16 cellular contexts compared by ENCODE assay signal in genomic region chr10:97598407-97599271, GRCh38. TPM values are rescaled to one million over a fixed set of nuclear protein-coding genes. Genes with fewer than 3 reads are reported as not detected.
DNase-seq lines count a peak whose midpoint lies in the region; ATAC-seq and TF ChIP-seq lines count a peak whose summit lies in the region.
"Had no signal": no experiment of that assay in that cellular context is flagged by ENCODE, and none has a peak within 500 bp of the region (broad histone marks: within the 10 kb centered on the region; RNA-seq: fewer than 3 reads in every experiment).

No MANE protein-coding gene starts in this region.

- no peak for TF ChIP-seq POLR2A in esophagus muscularis mucosa (IDR thresholded peaks at IDR 0.05; ENCODE audit: low read depth)

- intact Hi-C loops in MCF 10A (cut with micrococcal nuclease) (no loop called here), mammary epithelial cell (cut with micrococcal nuclease) (no loop called here), PC-9 (cut with micrococcal nuclease; ENCODE audit: unreplicated experiment) (no loop called here), esophagus muscularis mucosa (cut with DNase I) (no loop called here)

- H4K91ac ChIP-seq in trophoblast cell (ENCODE audit: low read depth, low read length), result no peak overlapping the region

- ATAC-seq in stimulated activated effector memory CD8-positive, alpha-beta T cell treated with anti-CD3 and anti-CD28 coated beads, Interleukin-12 subunit alpha, Interleukin-12 subunit beta, amount 100 ng/mL, for 72 hours, result no peak
- ATAC-seq in GM21367 (IDR thresholded peaks at IDR 0.05; ENCODE audit: unreplicated experiment), result no peak

- no peaks in the 10 kb centered on the region for H3K9me3 Mint-ChIP-seq in MCF 10A (ENCODE audit: unreplicated experiment)
- H3K9me3 Mint-ChIP-seq in stimulated activated effector memory CD8-positive, alpha-beta T cell treated with anti-CD3 and anti-CD28 coated beads, Interleukin-12 subunit alpha, Interleukin-12 subunit beta, amount 100 ng/mL, for 72 hours, result no peaks in the 10 kb centered on the region
- H3K9me3 Mint-ChIP-seq: IgD-negative memory B cell had no signal

- H3K36me3 ChIP-seq in mammary epithelial cell (ENCODE audit: insufficient read depth, low read length) (no peaks in the 10 kb centered on the region), PC-9 (ENCODE audit: low read depth) (no peaks in the 10 kb centered on the region), esophagus muscularis mucosa (no peaks in the 10 kb centered on the region), trophoblast cell (ENCODE audit: control insufficient read depth in 1 of 2, insufficient read depth in 2 of 2, low read length in 2 of 2) (no peaks in the 10 kb centered on the region)

- no peak overlapping the region for H2BK12ac ChIP-seq in trophoblast cell (ENCODE audit: low read length)

- no peak overlapping the region for H3K14ac ChIP-seq in trophoblast cell (ENCODE audit: low read length)

- H2BK5ac ChIP-seq in trophoblast cell (ENCODE audit: low read depth, low read length, poor library complexity), result no peak overlapping the region

- H3K36me3 Mint-ChIP-seq in MCF 10A (ENCODE audit: insufficient read depth, unreplicated experiment), result peaks cover 7% of the 10 kb centered on the region
- H3K36me3 Mint-ChIP-seq in stimulated activated effector memory CD8-positive, alpha-beta T cell treated with anti-CD3 and anti-CD28 coated beads, Interleukin-12 subunit alpha, Interleukin-12 subunit beta, amount 100 ng/mL, for 72 hours, result no peaks in the 10 kb centered on the region
- H3K36me3 Mint-ChIP-seq: IgD-negative memory B cell had no signal

- TF ChIP-seq CTCF in MCF 10A (IDR thresholded peaks at IDR 0.05; ENCODE audit: unreplicated experiment) (no peak), mammary epithelial cell (conservative IDR thresholded peaks at IDR 0.05 in 1 of 2, IDR thresholded peaks at IDR 0.05 in 1 of 2; ENCODE audit: extremely low read depth in 1 of 2, insufficient read depth in 1 of 2, low read depth in 1 of 2, low read length in 2 of 2) (no peak), PC-9 (conservative IDR thresholded peaks at IDR 0.05) (no peak), esophagus muscularis mucosa (IDR thresholded peaks at IDR 0.05) (no peak)

- BruUV-seq in MCF 10A (replicated peaks; lab: Mats Ljungman, UMichigan) (no TSS peak), mammary epithelial cell (replicated peaks; lab: Mats Ljungman, UMichigan) (no TSS peak), PC-9 (replicated peaks; lab: Mats Ljungman, UMichigan) (no TSS peak)

- no peaks in the 10 kb centered on the region for H3K9me2 ChIP-seq in PC-9 (ENCODE audit: insufficient read depth)

- no peak overlapping the region for H2BK120ac ChIP-seq in trophoblast cell (ENCODE audit: insufficient read depth, low read length, poor library complexity)

- TF ChIP-seq EP300 in esophagus muscularis mucosa (IDR thresholded peaks at IDR 0.05), result no peak

- H3F3A ChIP-seq in PC-9 (ENCODE audit: insufficient read depth, low read depth), result peaks cover 15% of the 10 kb centered on the region; the same call in 1 of the 2 replicates

- H3K9ac ChIP-seq in mammary epithelial cell (ENCODE audit: insufficient read depth, low read length), result no peak overlapping the region
- H3K9ac ChIP-seq in trophoblast cell (ENCODE audit: low read length), result no peak overlapping the region

- no peaks in the 10 kb centered on the region for H3K79me1 ChIP-seq in trophoblast cell (ENCODE audit: low read length)

- in situ Hi-C loops in mammary epithelial cell (cut with MboI; ENCODE audit: low sequenced_read_pairs in 2 of 2), result no loop called here

- dilution Hi-C loops in mammary epithelial cell (cut with HindIII; ENCODE audit: low sequenced_read_pairs), result loop anchor here (5.0 kb wide), 2 partner anchors 61 to 84 kb away; no protein-coding TSS in a partner anchor

- H3K79me2 ChIP-seq in mammary epithelial cell (ENCODE audit: insufficient read depth, low read length) (no peaks in the 10 kb centered on the region), PC-9 (ENCODE audit: low read depth) (no peaks in the 10 kb centered on the region), trophoblast cell (ENCODE audit: control insufficient read depth, insufficient read depth, low read length, poor library complexity) (no peaks in the 10 kb centered on the region)

- no peak overlapping the region for H3K4me3 ChIP-seq in mammary epithelial cell (replicated peaks in 1 of 3; ENCODE audit: insufficient read depth in 1 of 3, low read depth in 2 of 3, low read length in 3 of 3)
- no peak overlapping the region for H3K4me3 ChIP-seq in PC-9
- no peak overlapping the region for H3K4me3 ChIP-seq in esophagus muscularis mucosa
- no peak overlapping the region for H3K4me3 ChIP-seq in trophoblast cell (ENCODE audit: low read depth, low read length)

- no peak overlapping the region for H4K12ac ChIP-seq in trophoblast cell (ENCODE audit: low read depth, low read length)

- H3K27ac ChIP-seq in mammary epithelial cell (ENCODE audit: insufficient read depth, low read depth, low read length) (no peak overlapping the region), PC-9 (peak overlapping the region; percentile 67; the same call in 1 of the 2 replicates), esophagus muscularis mucosa (replicated peaks in 1 of 4) (peak overlapping the region in 3 of 4 donors; percentile 93), trophoblast cell (ENCODE audit: low read depth, low read length) (no peak overlapping the region)

- no peak overlapping the region for H3K18ac ChIP-seq in trophoblast cell (ENCODE audit: low read length)

- DNase-seq in MCF 10A (ENCODE audit: unreplicated experiment), result no peak
- no peak for DNase-seq in mammary epithelial cell
- DNase-seq in PC-9, result no peak
- no peak for DNase-seq in esophagus muscularis mucosa (ENCODE audit: extremely low spot score)
- no peak for DNase-seq in stimulated activated effector memory CD8-positive, alpha-beta T cell treated with anti-CD3 and anti-CD28 coated beads, Interleukin-12 subunit alpha, Interleukin-12 subunit beta, amount 100 ng/mL, for 72 hours (ENCODE audit: low spot score in 2 of 2)
- DNase-seq in DMS153 treated with DMSO at 0.1 percent for 48 hours (lab: John Stamatoyannopoulos, UW; ENCODE audit: unreplicated experiment), result no peak
- no peak for DNase-seq in trophoblast cell
- DNase-seq: 8988T, Caco-2, NCI-H1417, NCI-H2029, NCI-H526, OCI-M1, SHP77 had no signal

- POLR2A ChIA-PET in MCF 10A (lab: Yijun Ruan, JAX), result interaction anchor here (0.7 to 3.1 kb wide), 6 partner anchors 10 to 267 kb away, joined by 3 to 17 read pairs (median 6); partner anchors contain the start of genes HOGA1 and PI4K2A
- POLR2A ChIA-PET in PC-9 (lab: Charles Lee; ENCODE audit: unreplicated experiment), result no interaction called here

- H3K4me3 Mint-ChIP-seq in MCF 10A (ENCODE audit: unreplicated experiment), result no peak overlapping the region
- no peak overlapping the region for H3K4me3 Mint-ChIP-seq in stimulated activated effector memory CD8-positive, alpha-beta T cell treated with anti-CD3 and anti-CD28 coated beads, Interleukin-12 subunit alpha, Interleukin-12 subunit beta, amount 100 ng/mL, for 72 hours
- H3K4me3 Mint-ChIP-seq: IgD-negative memory B cell had no signal

- H2AFZ ChIP-seq in mammary epithelial cell (ENCODE audit: low read depth, low read length), result no peak overlapping the region
- H2AFZ ChIP-seq in PC-9, result no peak overlapping the region
- H2AFZ ChIP-seq in trophoblast cell (ENCODE audit: insufficient read depth, low read length, poor library complexity), result no peak overlapping the region

- peaks cover 35% of the 10 kb centered on the region for H3K4me1 Mint-ChIP-seq in MCF 10A (ENCODE audit: insufficient read depth, unreplicated experiment)
- no peaks in the 10 kb centered on the region for H3K4me1 Mint-ChIP-seq in stimulated activated effector memory CD8-positive, alpha-beta T cell treated with anti-CD3 and anti-CD28 coated beads, Interleukin-12 subunit alpha, Interleukin-12 subunit beta, amount 100 ng/mL, for 72 hours
- H3K4me1 Mint-ChIP-seq: IgD-negative memory B cell had no signal

- no peaks in the 10 kb centered on the region for H3K27me3 Mint-ChIP-seq in MCF 10A (ENCODE audit: insufficient read depth, unreplicated experiment)
- H3K27me3 Mint-ChIP-seq: IgD-negative memory B cell had no signal

- no peaks in the 10 kb centered on the region for H3K27me3 ChIP-seq in mammary epithelial cell (ENCODE audit: insufficient read depth, low read length)
- H3K27me3 ChIP-seq in PC-9 (ENCODE audit: insufficient read depth, low read depth), result no peaks in the 10 kb centered on the region
- H3K27me3 ChIP-seq in esophagus muscularis mucosa, result no peaks in the 10 kb centered on the region
- no peaks in the 10 kb centered on the region for H3K27me3 ChIP-seq in trophoblast cell (ENCODE audit: insufficient read depth, low read length)

- H4K20me1 ChIP-seq in mammary epithelial cell (ENCODE audit: insufficient read depth, low read length) (no peaks in the 10 kb centered on the region), PC-9 (ENCODE audit: insufficient read depth) (no peaks in the 10 kb centered on the region)

- H3K4me1 ChIP-seq in mammary epithelial cell (ENCODE audit: insufficient read depth, low read length), result peaks cover 25% of the 10 kb centered on the region
- peaks cover 28% of the 10 kb centered on the region for H3K4me1 ChIP-seq in PC-9 (replicated peaks; ENCODE audit: insufficient read depth)
- H3K4me1 ChIP-seq in esophagus muscularis mucosa, result peaks cover 30 to 45% (median 37%) of the 10 kb centered on the region in 4 donors
- peaks cover 4 to 6% of the 10 kb centered on the region in 2 experiments for H3K4me1 ChIP-seq in trophoblast cell (ENCODE audit: control insufficient read depth in 1 of 2, insufficient read depth in 2 of 2, low read length in 2 of 2)
- H3K4me1 ChIP-seq: Caco-2 had no signal

- H3K4me2 ChIP-seq in mammary epithelial cell (ENCODE audit: insufficient read depth, low read depth, low read length) (no peak overlapping the region), PC-9 (no peak overlapping the region), trophoblast cell (ENCODE audit: low read length) (no peak overlapping the region)

- H4K8ac ChIP-seq in trophoblast cell (ENCODE audit: low read depth, low read length), result no peak overlapping the region

- H3K27ac Mint-ChIP-seq in MCF 10A (ENCODE audit: low read depth, unreplicated experiment), result peak overlapping the region; percentile 70
- peak overlapping the region; percentile 15 for H3K27ac Mint-ChIP-seq in stimulated activated effector memory CD8-positive, alpha-beta T cell treated with anti-CD3 and anti-CD28 coated beads, Interleukin-12 subunit alpha, Interleukin-12 subunit beta, amount 100 ng/mL, for 72 hours

- H3K4ac ChIP-seq in trophoblast cell (ENCODE audit: low read depth, low read length), result no peak overlapping the region

- no peaks in the 10 kb centered on the region for H3K9me3 ChIP-seq in mammary epithelial cell (replicated peaks; ENCODE audit: insufficient read depth, low read length)
- no peaks in the 10 kb centered on the region for H3K9me3 ChIP-seq in PC-9 (ENCODE audit: insufficient read depth, low read depth)
- H3K9me3 ChIP-seq in esophagus muscularis mucosa, result no peaks in the 10 kb centered on the region
- H3K9me3 ChIP-seq in trophoblast cell (ENCODE audit: insufficient read depth, low read depth, low read length), result no peaks in the 10 kb centered on the region
- H3K9me3 ChIP-seq: Caco-2 had no signal

- no peak overlapping the region for H2AK5ac ChIP-seq in trophoblast cell (ENCODE audit: low read length)

- CTCF ChIA-PET in MCF 10A (lab: Yijun Ruan, JAX) (interaction anchor here (0.6 to 4.6 kb wide), 6 partner anchors 9 to 176 kb away, joined by 3 to 35 read pairs (median 4); partner anchors contain the start of gene ANKRD2), mammary epithelial cell (lab: Charles Lee; ENCODE audit: low non-redundant PET) (no interaction called here), PC-9 (lab: Charles Lee) (interaction anchor here (0.5 kb wide), 1 partner anchor 34 kb away, joined by 6 read pairs; no protein-coding TSS in a partner anchor)

- 67% methylated on average over 19 of the region's 19 CpGs for WGBS in mammary epithelial cell (ENCODE audit: low coverage, missing lambda C conversion rate)
- WGBS in esophagus muscularis mucosa, result 82% methylated on average over 19 of the region's 19 CpGs
- no CpG with 5 or more reads among the region's 19 CpGs for WGBS in trophoblast cell (ENCODE audit: extremely low coverage, insufficient coverage, insufficient read length)

- H3K23ac ChIP-seq in trophoblast cell (ENCODE audit: low read length), result no peak overlapping the region

RNA-seq across cellular contexts. Expression of gene C10orf62, which starts 9.1 kb away (rescaled TPM):
- total RNA-seq in MCF 10A (2022), result 0.26 TPM in 1 of 2 replicates, not detected in the other
- not detected for total RNA-seq in mammary epithelial cell
- 0.05 TPM for polyA plus RNA-seq in mammary epithelial cell
- not detected for polyA minus RNA-seq in mammary epithelial cell
- total RNA-seq in PC-9 (2021), result 0.45 and 0.59 TPM in 2 replicates
- total RNA-seq in esophagus muscularis mucosa, result under 1 TPM in 1 of 4 donors, not detected in 3; 0.46 TPM
- not detected in 2 replicates for polyA plus RNA-seq in trophoblast cell (2013)
- total RNA-seq: Caco-2 had no signal
- polyA plus RNA-seq: IgD-negative memory B cell had no signal

RNA-seq across cellular contexts. Expression of gene HOGA1, which starts 14.4 kb away (rescaled TPM):
- 0.88 and 1.7 TPM in 2 replicates for total RNA-seq in MCF 10A (2022)
- total RNA-seq in mammary epithelial cell, result 1 to 10 TPM in 1 of 2 donors, under 1 TPM in 1; 0.17 to 1.8 TPM
- 0.32 TPM for polyA plus RNA-seq in mammary epithelial cell
- polyA minus RNA-seq in mammary epithelial cell, result not detected
- total RNA-seq in PC-9 (2021), result 3.4 and 4.4 TPM in 2 replicates
- total RNA-seq in esophagus muscularis mucosa, result 1 to 10 TPM in 1 of 4 donors, under 1 TPM in 3; 0.45 to 1.5 (median 0.83) TPM
- 0.01 TPM in 1 of 2 replicates, not detected in the other for polyA plus RNA-seq in trophoblast cell (2013)
- polyA plus RNA-seq: IgD-negative memory B cell had no signal

RNA-seq across cellular contexts. Expression of gene ANKRD2, which starts 26.1 kb away (rescaled TPM):
- total RNA-seq in MCF 10A (2022) (1.8 and 5.8 TPM in 2 replicates), mammary epithelial cell (under 1 TPM; 0.47 to 0.83 TPM), PC-9 (2021) (5.5 and 8.4 TPM in 2 replicates), esophagus muscularis mucosa (1 to 10 TPM in 2 of 4 donors, under 1 TPM in 1, not detected in 1; 0.33 to 1.6 (median 1.2) TPM)
- 0.87 TPM for polyA plus RNA-seq in mammary epithelial cell
- polyA minus RNA-seq in mammary epithelial cell, result not detected
- polyA plus RNA-seq in trophoblast cell (2013), result 0.25 and 0.39 TPM in 2 replicates
- total RNA-seq: Caco-2 had no signal
- polyA plus RNA-seq: IgD-negative memory B cell had no signal

RNA-seq across cellular contexts. Expression of gene MORN4, which starts 34.7 kb away (rescaled TPM):
- total RNA-seq in MCF 10A (2022) (14.2 and 14.5 TPM in 2 replicates), mammary epithelial cell (10 to 100 TPM; 11.3 to 11.7 TPM), PC-9 (2021) (10.0 and 10.6 TPM in 2 replicates), esophagus muscularis mucosa (10 to 100 TPM in 1 of 4 donors, 1 to 10 TPM in 3; 2.1 to 11.5 (median 4.5) TPM)
- polyA plus RNA-seq in mammary epithelial cell, result 13.3 TPM
- polyA minus RNA-seq in mammary epithelial cell, result not detected
- 4.4 and 4.7 TPM in 2 replicates for polyA plus RNA-seq in trophoblast cell (2013)

RNA-seq across cellular contexts. Expression of gene PI4K2A, which starts 41.8 kb away (rescaled TPM):
- total RNA-seq in MCF 10A (2022) (23.5 and 26.6 TPM in 2 replicates), mammary epithelial cell (10 to 100 TPM; 57.4 to 74.5 TPM), PC-9 (2021) (16.0 and 20.3 TPM in 2 replicates), esophagus muscularis mucosa (10 to 100 TPM; 17.0 to 27.3 (median 24.1) TPM)
- 55.8 TPM for polyA plus RNA-seq in mammary epithelial cell
- polyA minus RNA-seq in mammary epithelial cell, result 66.0 TPM
- polyA plus RNA-seq in trophoblast cell (2013), result 15.6 and 16.1 TPM in 2 replicates

Comparison
In these comparisons a context has a peak if more than half of its experiments do, and no peak if none do; other contexts are left out.
1. H3K27ac ChIP-seq: peak in PC-9 (single experiment) and esophagus muscularis mucosa (3 of 4); none in mammary epithelial cell (single experiment) and trophoblast cell (single experiment).